Comparison of ENCODE assay signal across 1 cellular context in genomic region chr6:143485967-143486366, GRCh38.
TF ChIP-seq lines count a peak whose summit lies in the region.

No MANE protein-coding gene starts in this region.

TF ChIP-seq in K562, 482 proteins besides CTCF, POLR2A, EP300 and RAD21 (continued from another document and continues in another):
- TF ChIP-seq, protein P1, sequence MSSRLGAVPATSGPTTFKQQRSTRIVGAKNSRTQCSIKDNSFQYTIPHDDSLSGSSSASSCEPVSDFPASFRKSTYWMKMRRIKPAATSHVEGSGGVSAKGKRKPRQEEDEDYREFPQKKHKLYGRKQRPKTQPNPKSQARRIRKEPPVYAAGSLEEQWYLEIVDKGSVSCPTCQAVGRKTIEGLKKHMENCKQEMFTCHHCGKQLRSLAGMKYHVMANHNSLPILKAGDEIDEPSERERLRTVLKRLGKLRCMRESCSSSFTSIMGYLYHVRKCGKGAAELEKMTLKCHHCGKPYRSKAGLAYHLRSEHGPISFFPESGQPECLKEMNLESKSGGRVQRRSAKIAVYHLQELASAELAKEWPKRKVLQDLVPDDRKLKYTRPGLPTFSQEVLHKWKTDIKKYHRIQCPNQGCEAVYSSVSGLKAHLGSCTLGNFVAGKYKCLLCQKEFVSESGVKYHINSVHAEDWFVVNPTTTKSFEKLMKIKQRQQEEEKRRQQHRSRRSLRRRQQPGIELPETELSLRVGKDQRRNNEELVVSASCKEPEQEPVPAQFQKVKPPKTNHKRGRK (tag; IDR thresholded peaks at IDR 0.05) = no peak
- TF ChIP-seq ZBTB40 (IDR thresholded peaks at IDR 0.05) (no peak), ZBTB40 (CRISPR knock-in tag; IDR thresholded peaks at IDR 0.05) (no peak), SIX5 (IDR thresholded peaks at IDR 0.05; ENCODE audit: borderline replicate concordance in 1 of 2, insufficient read depth in 1 of 2, low read depth in 1 of 2, low read length in 2 of 2) (no peak), ZNF324 (CRISPR knock-in tag; IDR thresholded peaks at IDR 0.05) (0 out of 2 replicates have a peak, but pooled peaks have one; percentile 10), MAFK (IDR thresholded peaks at IDR 0.05; ENCODE audit: low read length) (no peak), SREBF2 (CRISPR knock-in tag; IDR thresholded peaks at IDR 0.05) (no peak), TGIF2 (CRISPR knock-in tag; IDR thresholded peaks at IDR 0.05) (no peak), ZNF133 (CRISPR knock-in tag; IDR thresholded peaks at IDR 0.05) (no peak), ZBTB43 (CRISPR knock-in tag; IDR thresholded peaks at IDR 0.05) (no peak), MEIS2 (IDR thresholded peaks at IDR 0.05; ENCODE audit: partially characterized antibody) (peak; percentile 15), CREB1 (IDR thresholded peaks at IDR 0.05) (no peak), CREB1 (CRISPR knock-in tag; IDR thresholded peaks at IDR 0.05) (no peak), HLTF (IDR thresholded peaks at IDR 0.05) (no peak), MLX (CRISPR knock-in tag; conservative IDR thresholded peaks at IDR 0.05) (0 out of 4 replicates have a peak, but pooled peaks of 1 of the 2 experiments have one; percentile 25), HBP1 (CRISPR knock-in tag; IDR thresholded peaks at IDR 0.05) (0 out of 2 replicates have a peak, but pooled peaks have one; percentile 27), DMBX1 (CRISPR knock-in tag; IDR thresholded peaks at IDR 0.05; ENCODE audit: borderline replicate concordance) (peak; percentile 60; the same call in 1 of the 2 replicates), ZNF75A (CRISPR knock-in tag; IDR thresholded peaks at IDR 0.05) (peak; percentile 80), NUFIP1 (IDR thresholded peaks at IDR 0.05; ENCODE audit: partially characterized antibody) (no peak), GABPB1 (CRISPR knock-in tag; IDR thresholded peaks at IDR 0.05) (no peak), JUNB (CRISPR knock-in tag; conservative IDR thresholded peaks at IDR 0.05) (no peak), CC2D1A (IDR thresholded peaks at IDR 0.05) (no peak), NFE2L1 (tag; IDR thresholded peaks at IDR 0.05; ENCODE audit: borderline replicate concordance, low read depth) (no peak), XRCC4 (IDR thresholded peaks at IDR 0.05; ENCODE audit: extremely low read depth, insufficient read depth, insufficient read length) (no peak), ZNF699 (CRISPR knock-in tag; IDR thresholded peaks at IDR 0.05; ENCODE audit: insufficient replicate concordance) (no peak), ZC3H8 (IDR thresholded peaks at IDR 0.05) (no peak), WHSC1 (IDR thresholded peaks at IDR 0.05; ENCODE audit: low read length) (no peak), ZNF584 (CRISPR knock-in tag; IDR thresholded peaks at IDR 0.05; ENCODE audit: low read depth) (peak; percentile 49; the same call in 1 of the 2 replicates), ZNF77 (CRISPR knock-in tag; IDR thresholded peaks at IDR 0.05) (no peak), SP2 (IDR thresholded peaks at IDR 0.05; ENCODE audit: extremely low read depth, low read depth, low read length, poor library complexity, severe bottlenecking) (no peak), TCF7L2 (IDR thresholded peaks at IDR 0.05; ENCODE audit: low read depth, low read length) (no peak), SFPQ (IDR thresholded peaks at IDR 0.05; ENCODE audit: low read depth, low read length) (no peak), CBX8 (IDR thresholded peaks at IDR 0.05; ENCODE audit: borderline replicate concordance, extremely low read depth, low read depth, low read length, poor library complexity, severe bottlenecking) (no peak), FIP1L1 (IDR thresholded peaks at IDR 0.05; ENCODE audit: low read depth, low read length, poor library complexity, severe bottlenecking) (no peak), ZNF175 (CRISPR knock-in tag; IDR thresholded peaks at IDR 0.05; ENCODE audit: low read depth) (peak; percentile 84), SPI1 (IDR thresholded peaks at IDR 0.05; ENCODE audit: borderline replicate concordance, low read depth, low read length) (no peak), ZBTB2 (IDR thresholded peaks at IDR 0.05) (no peak), SMAD4 (CRISPR knock-in tag; conservative IDR thresholded peaks at IDR 0.05) (peak; percentile 77), BRCA1 (IDR thresholded peaks at IDR 0.05) (no peak), BRCA1 (CRISPR knock-in tag; IDR thresholded peaks at IDR 0.05) (no peak), CBFA2T2 (conservative IDR thresholded peaks at IDR 0.05) (no peak), KAT7 (CRISPR knock-in tag; IDR thresholded peaks at IDR 0.05; ENCODE audit: borderline replicate concordance) (no peak), ZNF263 (CRISPR knock-in tag; IDR thresholded peaks at IDR 0.05; ENCODE audit: borderline replicate concordance) (no peak), POLR2AphosphoS5 (IDR thresholded peaks at IDR 0.05; ENCODE audit: control insufficient read depth, insufficient read depth, low read depth, low read length) (no peak), GTF2F1 (IDR thresholded peaks at IDR 0.05; ENCODE audit: low read depth, low read length) (no peak), MAFF (IDR thresholded peaks at IDR 0.05; ENCODE audit: low read length) (no peak), PCBP1 (IDR thresholded peaks at IDR 0.05; ENCODE audit: low read depth, low read length, poor library complexity, severe bottlenecking) (no peak), HDAC3 (IDR thresholded peaks at IDR 0.05; ENCODE audit: borderline replicate concordance, partially characterized antibody) (no peak), CXXC5 (CRISPR knock-in tag; IDR thresholded peaks at IDR 0.05) (peak; percentile 52), ARID2 (IDR thresholded peaks at IDR 0.05) (no peak)
- TF ChIP-seq, protein P2, sequence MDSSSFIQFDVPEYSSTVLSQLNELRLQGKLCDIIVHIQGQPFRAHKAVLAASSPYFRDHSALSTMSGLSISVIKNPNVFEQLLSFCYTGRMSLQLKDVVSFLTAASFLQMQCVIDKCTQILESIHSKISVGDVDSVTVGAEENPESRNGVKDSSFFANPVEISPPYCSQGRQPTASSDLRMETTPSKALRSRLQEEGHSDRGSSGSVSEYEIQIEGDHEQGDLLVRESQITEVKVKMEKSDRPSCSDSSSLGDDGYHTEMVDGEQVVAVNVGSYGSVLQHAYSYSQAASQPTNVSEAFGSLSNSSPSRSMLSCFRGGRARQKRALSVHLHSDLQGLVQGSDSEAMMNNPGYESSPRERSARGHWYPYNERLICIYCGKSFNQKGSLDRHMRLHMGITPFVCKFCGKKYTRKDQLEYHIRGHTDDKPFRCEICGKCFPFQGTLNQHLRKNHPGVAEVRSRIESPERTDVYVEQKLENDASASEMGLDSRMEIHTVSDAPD (CRISPR knock-in tag; IDR thresholded peaks at IDR 0.05) = no peak
